8 cellular contexts compared by ENCODE assay signal in genomic region chr2:64141711-64142405, GRCh38. TPM values are rescaled to one million over a fixed set of nuclear protein-coding genes. Genes with fewer than 3 reads are reported as not detected.
DNase-seq lines count a peak whose midpoint lies in the region; ATAC-seq and TF ChIP-seq lines count a peak whose summit lies in the region.

No MANE protein-coding gene starts in this region.

- peaks cover 9% of the 10 kb centered on the region for H3K36me3 ChIP-seq in SJSA1
- H3K36me3 ChIP-seq in gastrocnemius medialis = no peaks in the 10 kb centered on the region

- no peak overlapping the region for H3K27ac ChIP-seq in SJSA1
- peak overlapping the region; percentile 44 to 96 (median 93) for H3K27ac ChIP-seq in gastrocnemius medialis

- intact Hi-C loops in gastrocnemius medialis (cut with DNase I; ENCODE audit: low total_unique reads) = loop anchor here (10.0 kb wide), 1 partner anchor 297 kb away; the partner anchor contains the start of gene UGP2

- ATAC-seq in gastrocnemius medialis (no peak), GM21717 (IDR thresholded peaks at IDR 0.05; ENCODE audit: unreplicated experiment) (no peak), GM21423 (IDR thresholded peaks at IDR 0.05; ENCODE audit: unreplicated experiment) (no peak), GM21447 (IDR thresholded peaks at IDR 0.05; ENCODE audit: unreplicated experiment) (no peak)

- TF ChIP-seq CTCF in GM12864 (IDR thresholded peaks at IDR 0.05; ENCODE audit: low read depth, low read length, missing control alignments) (no peak), fibroblast of mammary gland (conservative IDR thresholded peaks at IDR 0.05; ENCODE audit: control insufficient read depth, insufficient read depth, low read depth, low read length) (no peak), gastrocnemius medialis (IDR thresholded peaks at IDR 0.05 in 4 of 5, conservative IDR thresholded peaks at IDR 0.05 in 1 of 5) (no peak)

- TF ChIP-seq POLR2A in gastrocnemius medialis (IDR thresholded peaks at IDR 0.05) = no peak

- in situ Hi-C loops in gastrocnemius medialis (cut with MboI; ENCODE audit: low sequenced_read_pairs in 4 of 4) = loop anchor here in 1 of 4 donors (25.0 kb wide), 1 partner anchor 455 kb away; no protein-coding TSS in a partner anchor

- peaks cover 10% of the 10 kb centered on the region for H3K4me1 ChIP-seq in SJSA1 (replicated peaks)
- H3K4me1 ChIP-seq in gastrocnemius medialis = peaks cover 8 to 19% of the 10 kb centered on the region in 2 donors

- H3K4me3 ChIP-seq in GM12864 (ENCODE audit: low read depth, low read length) = peak overlapping the region; percentile 98
- peak overlapping the region; percentile 99; the same call in 1 of the 2 replicates for H3K4me3 ChIP-seq in SJSA1
- peak overlapping the region; percentile 19 for H3K4me3 ChIP-seq in fibroblast of mammary gland (ENCODE audit: control insufficient read depth, low read depth, low read length)
- peak overlapping the region; percentile 83 to 100 (median 95) for H3K4me3 ChIP-seq in gastrocnemius medialis

- H3K27me3 ChIP-seq in SJSA1 (replicated peaks) (no peaks in the 10 kb centered on the region), gastrocnemius medialis (no peaks in the 10 kb centered on the region)

- H3K9me3 ChIP-seq in SJSA1 (replicated peaks) = no peaks in the 10 kb centered on the region
- no peaks in the 10 kb centered on the region for H3K9me3 ChIP-seq in gastrocnemius medialis

- DNase-seq in GM12864 (ENCODE audit: low read depth) = no peak
- DNase-seq in SJSA1 (ENCODE audit: low read depth in 1 of 2, low spot score in 2 of 2) = peak in 1 of 2 experiments; percentile 31
- no peak for DNase-seq in fibroblast of mammary gland (ENCODE audit: low read depth)
- peak in 1 of 2 donors; percentile 8 for DNase-seq in gastrocnemius medialis
- no peak for DNase-seq in ecto neural progenitor cell (ENCODE audit: low spot score)

RNA-seq across cellular contexts. Expression of gene PELI1, which starts 2.4 kb away (rescaled TPM):
- 7.0 and 10.4 TPM in 2 replicates for total RNA-seq in SJSA1 (2014; rRNA removed; shearing (Covaris generic))
- total RNA-seq in gastrocnemius medialis = 1 to 10 TPM; 3.7 to 7.5 (median 5.9) TPM

Comparison
In these comparisons a context has a peak if more than half of its experiments do, and no peak if none do; other contexts are left out.
1. H3K4me3 ChIP-seq: peak in every context shown above with its lines; median percentile 99 in SJSA1; 98 in GM12864; 95 in gastrocnemius medialis; 19 in fibroblast of mammary gland.